Comparison of ENCODE assay signal across 8 cellular contexts in genomic region chr10:102422586-102423129, GRCh38. TPM values are rescaled to one million over a fixed set of nuclear protein-coding genes. Genes with fewer than 3 reads are reported as not detected.
DNase-seq lines count a peak whose midpoint lies in the region; ATAC-seq, FAIRE-seq and TF ChIP-seq lines count a peak whose summit lies in the region.

No MANE protein-coding gene starts in this region.

- H3K36me3 Mint-ChIP-seq in activated T-helper 1 cell treated with anti-CD3 and anti-CD28 coated beads, Interleukin-12 subunit alpha, Interleukin-12 subunit beta, Interleukin-2, Interleukin-4 antibody, amounts not matched to agents 30 ng/mL and 10 ng/mL and 1 ng/mL, durations not matched to agents 14 hours and 24 hours and 36 hours (ENCODE audit: low read depth): peaks cover 19% of the 10 kb centered on the region
- no peaks in the 10 kb centered on the region for H3K36me3 Mint-ChIP-seq in natural killer cell

- FAIRE-seq in urothelium cell line (lab: Jason Lieb, UNC): peak; percentile 56

- peaks cover 43% of the 10 kb centered on the region for H3K4me1 Mint-ChIP-seq in activated T-helper 1 cell treated with anti-CD3 and anti-CD28 coated beads, Interleukin-12 subunit alpha, Interleukin-12 subunit beta, Interleukin-2, Interleukin-4 antibody, amounts not matched to agents 30 ng/mL and 10 ng/mL and 1 ng/mL, durations not matched to agents 14 hours and 24 hours and 36 hours (ENCODE audit: low read depth)
- H3K4me1 Mint-ChIP-seq in natural killer cell: peaks cover 23 to 45% of the 10 kb centered on the region in 2 donors

- TF ChIP-seq CTCF in GM12872 (IDR thresholded peaks at IDR 0.05; ENCODE audit: insufficient read depth, low read depth, low read length) (peak; percentile 60), foreskin fibroblast (IDR thresholded peaks at IDR 0.05; ENCODE audit: low read depth, low read length) (peak; percentile 75), natural killer cell (IDR thresholded peaks at IDR 0.05) (peak; percentile 49)

- H3K27me3 Mint-ChIP-seq in activated T-helper 1 cell treated with anti-CD3 and anti-CD28 coated beads, Interleukin-12 subunit alpha, Interleukin-12 subunit beta, Interleukin-2, Interleukin-4 antibody, amounts not matched to agents 30 ng/mL and 10 ng/mL and 1 ng/mL, durations not matched to agents 14 hours and 24 hours and 36 hours (ENCODE audit: insufficient read depth): peaks cover 3% of the 10 kb centered on the region
- H3K27me3 Mint-ChIP-seq in natural killer cell (ENCODE audit: low read depth in 2 of 2): peaks cover 0 to 6% of the 10 kb centered on the region in 2 donors

- H3K4me3 Mint-ChIP-seq in activated T-helper 1 cell treated with anti-CD3 and anti-CD28 coated beads, Interleukin-12 subunit alpha, Interleukin-12 subunit beta, Interleukin-2, Interleukin-4 antibody, amounts not matched to agents 30 ng/mL and 10 ng/mL and 1 ng/mL, durations not matched to agents 14 hours and 24 hours and 36 hours: peak overlapping the region; percentile 99
- H3K4me3 Mint-ChIP-seq in natural killer cell: peak overlapping the region; percentile 98

- H3K9me3 Mint-ChIP-seq in activated T-helper 1 cell treated with anti-CD3 and anti-CD28 coated beads, Interleukin-12 subunit alpha, Interleukin-12 subunit beta, Interleukin-2, Interleukin-4 antibody, amounts not matched to agents 30 ng/mL and 10 ng/mL and 1 ng/mL, durations not matched to agents 14 hours and 24 hours and 36 hours: no peaks in the 10 kb centered on the region
- no peaks in the 10 kb centered on the region for H3K9me3 Mint-ChIP-seq in natural killer cell

- ATAC-seq in natural killer cell (peak; percentile 25 to 52 (median 45)), GM19463 (IDR thresholded peaks at IDR 0.05; ENCODE audit: unreplicated experiment) (no peak)

- H3K4me3 ChIP-seq in foreskin fibroblast (ENCODE audit: low read depth in 1 of 2, low read length in 2 of 2): peak overlapping the region; percentile 68 to 92

- in situ Hi-C loops in ACHN (cut with HindIII; ENCODE audit: low pct_ligation_motif_present, low pct_unique_long_range_greater_than_20kb, low sequenced_read_pairs): no loop called here

- peak overlapping the region; percentile 60 for H3K27ac Mint-ChIP-seq in activated T-helper 1 cell treated with anti-CD3 and anti-CD28 coated beads, Interleukin-12 subunit alpha, Interleukin-12 subunit beta, Interleukin-2, Interleukin-4 antibody, amounts not matched to agents 30 ng/mL and 10 ng/mL and 1 ng/mL, durations not matched to agents 14 hours and 24 hours and 36 hours
- peak overlapping the region; percentile 91 to 97 for H3K27ac Mint-ChIP-seq in natural killer cell

- DNase-seq in ACHN (peak; percentile 85), MV-4-11 (lab: John Stamatoyannopoulos, UW) (peak; percentile 71), foreskin fibroblast (peak; percentile 76 to 93), natural killer cell (peak; percentile 55), urothelium cell line (ENCODE audit: low spot score) (peak; percentile 75)
- DNase-seq in activated T-helper 1 cell treated with anti-CD3 and anti-CD28 coated beads, Interleukin-12 subunit alpha, Interleukin-12 subunit beta, Interleukin-2, Interleukin-4 antibody, amounts not matched to agents 30 ng/mL and 10 ng/mL and 1 ng/mL, durations not matched to agents 14 hours and 24 hours and 36 hours (ENCODE audit: low spot score): peak; percentile 56

- intact Hi-C loops in activated T-helper 1 cell treated with anti-CD3 and anti-CD28 coated beads, Interleukin-12 subunit alpha, Interleukin-12 subunit beta, Interleukin-2, Interleukin-4 antibody, amounts not matched to agents 30 ng/mL and 10 ng/mL and 1 ng/mL, durations not matched to agents 14 hours and 24 hours and 36 hours (cut with micrococcal nuclease): loop anchor here (1.0 kb wide), 3 partner anchors 27 to 193 kb away; no protein-coding TSS in a partner anchor
- intact Hi-C loops in natural killer cell (cut with micrococcal nuclease): no loop called here

RNA-seq across cellular contexts. Expression of gene FBXL15, which starts 2.0 kb away (rescaled TPM):
- 14.5 and 18.5 TPM in 2 replicates for total RNA-seq in activated T-helper 1 cell treated with anti-CD3 and anti-CD28 coated beads, Interleukin-12 subunit alpha, Interleukin-12 subunit beta, Interleukin-2, Interleukin-4 antibody, amounts not matched to agents 30 ng/mL and 10 ng/mL and 1 ng/mL, durations not matched to agents 14 hours and 24 hours and 36 hours
- 10 to 100 TPM; 15.2 to 17.4 (median 15.5) TPM for total RNA-seq in natural killer cell

RNA-seq across cellular contexts. Expression of gene PSD, which starts 4.1 kb away (rescaled TPM):
- 9.9 and 10.6 TPM in 2 replicates for total RNA-seq in activated T-helper 1 cell treated with anti-CD3 and anti-CD28 coated beads, Interleukin-12 subunit alpha, Interleukin-12 subunit beta, Interleukin-2, Interleukin-4 antibody, amounts not matched to agents 30 ng/mL and 10 ng/mL and 1 ng/mL, durations not matched to agents 14 hours and 24 hours and 36 hours
- total RNA-seq in natural killer cell: 1 to 10 TPM; 1.9 to 2.4 (median 2.1) TPM

RNA-seq across cellular contexts. Expression of gene CUEDC2, which starts 9.7 kb away (rescaled TPM):
- 59.0 and 59.4 TPM in 2 replicates for total RNA-seq in activated T-helper 1 cell treated with anti-CD3 and anti-CD28 coated beads, Interleukin-12 subunit alpha, Interleukin-12 subunit beta, Interleukin-2, Interleukin-4 antibody, amounts not matched to agents 30 ng/mL and 10 ng/mL and 1 ng/mL, durations not matched to agents 14 hours and 24 hours and 36 hours
- 10 to 100 TPM; 35.0 to 43.0 (median 37.7) TPM for total RNA-seq in natural killer cell

RNA-seq across cellular contexts. Expression of gene NFKB2, which starts 27.2 kb away (rescaled TPM):
- total RNA-seq in activated T-helper 1 cell treated with anti-CD3 and anti-CD28 coated beads, Interleukin-12 subunit alpha, Interleukin-12 subunit beta, Interleukin-2, Interleukin-4 antibody, amounts not matched to agents 30 ng/mL and 10 ng/mL and 1 ng/mL, durations not matched to agents 14 hours and 24 hours and 36 hours: 307 and 322 TPM in 2 replicates
- total RNA-seq in natural killer cell: 100 to 1,000 TPM; 201 to 264 (median 246) TPM

RNA-seq across cellular contexts. Expression of gene C10orf95, which starts 28.7 kb away (rescaled TPM):
- total RNA-seq in activated T-helper 1 cell treated with anti-CD3 and anti-CD28 coated beads, Interleukin-12 subunit alpha, Interleukin-12 subunit beta, Interleukin-2, Interleukin-4 antibody, amounts not matched to agents 30 ng/mL and 10 ng/mL and 1 ng/mL, durations not matched to agents 14 hours and 24 hours and 36 hours: 0.29 and 0.37 TPM in 2 replicates
- total RNA-seq in natural killer cell: under 1 TPM; 0.25 to 0.41 (median 0.35) TPM
